Comparison of ENCODE assay signal across 2 cellular contexts in genomic region chr20:36182604-36183154, GRCh38.
TF ChIP-seq lines count a peak whose summit lies in the region.

No MANE protein-coding gene starts in this region.

TF ChIP-seq in K562, 482 proteins besides CTCF, POLR2A, EP300 and RAD21:
- TF ChIP-seq HNRNPLL (IDR thresholded peaks at IDR 0.05; ENCODE audit: low read depth, low read length, poor library complexity, severe bottlenecking) = no peak
- no peak for TF ChIP-seq ILF3 (IDR thresholded peaks at IDR 0.05; ENCODE audit: borderline replicate concordance)
- no peak for TF ChIP-seq TCF7L2 (IDR thresholded peaks at IDR 0.05; ENCODE audit: low read depth, low read length)
- no peak for TF ChIP-seq E2F4 (CRISPR knock-in tag; IDR thresholded peaks at IDR 0.05; ENCODE audit: low read depth)
- TF ChIP-seq NEUROD1 (IDR thresholded peaks at IDR 0.05; ENCODE audit: borderline replicate concordance, low read depth, low read length, partially characterized antibody) = no peak

TF ChIP-seq in HepG2, 621 proteins besides CTCF, POLR2A, EP300 and RAD21 (continues in another document):
- TF ChIP-seq ZNF746 (CRISPR knock-in tag; IDR thresholded peaks at IDR 0.05) (0 out of 2 replicates have a peak, but pooled peaks have one; percentile 27), ZNF33B (CRISPR knock-in tag; IDR thresholded peaks at IDR 0.05) (peak; percentile 11; the same call in 1 of the 2 replicates), HIVEP1 (CRISPR knock-in tag; IDR thresholded peaks at IDR 0.05) (0 out of 2 replicates have a peak, but pooled peaks have one; percentile 12), HNF4A (CRISPR knock-in tag; IDR thresholded peaks at IDR 0.05) (peak; percentile 79), ISX (CRISPR knock-in tag; conservative IDR thresholded peaks at IDR 0.05) (no peak), EED (CRISPR knock-in tag; IDR thresholded peaks at IDR 0.05) (no peak), RNF219 (CRISPR knock-in tag; IDR thresholded peaks at IDR 0.05) (peak; percentile 93; the same call in 1 of the 2 replicates), ZNF333 (CRISPR knock-in tag; IDR thresholded peaks at IDR 0.05; ENCODE audit: borderline replicate concordance) (peak; percentile 31; the same call in 1 of the 2 replicates), YEATS4 (CRISPR knock-in tag; IDR thresholded peaks at IDR 0.05; ENCODE audit: borderline replicate concordance) (peak; percentile 74), ZNF816 (CRISPR knock-in tag; IDR thresholded peaks at IDR 0.05; ENCODE audit: borderline replicate concordance) (no peak), ZNF337 (CRISPR knock-in tag; IDR thresholded peaks at IDR 0.05; ENCODE audit: borderline replicate concordance, low read depth) (0 out of 2 replicates have a peak, but pooled peaks have one; percentile 63), ZNF44 (CRISPR knock-in tag; IDR thresholded peaks at IDR 0.05) (peak; percentile 17), MTF2 (CRISPR knock-in tag; IDR thresholded peaks at IDR 0.05; ENCODE audit: borderline replicate concordance) (no peak), YY1 (IDR thresholded peaks at IDR 0.05; ENCODE audit: insufficient read depth, insufficient replicate concordance, low read depth, low read length) (no peak), KDM3A (CRISPR knock-in tag; IDR thresholded peaks at IDR 0.05; ENCODE audit: low read depth) (no peak), BRF2 (CRISPR knock-in tag; IDR thresholded peaks at IDR 0.05) (0 out of 2 replicates have a peak, but pooled peaks have one; percentile 75), ZNF564 (CRISPR knock-in tag; IDR thresholded peaks at IDR 0.05) (peak; percentile 88; the same call in 1 of the 2 replicates), ZBTB14 (CRISPR knock-in tag; IDR thresholded peaks at IDR 0.05) (no peak), RFX3 (CRISPR knock-in tag; IDR thresholded peaks at IDR 0.05) (peak; percentile 28; the same call in 1 of the 2 replicates), TEAD3 (CRISPR knock-in tag; optimal IDR thresholded peaks at IDR 0.05; ENCODE audit: borderline replicate concordance) (peak; percentile 89), ZNF263 (CRISPR knock-in tag; IDR thresholded peaks at IDR 0.05) (peak; percentile 27; the same call in 1 of the 2 replicates), TFDP1 (CRISPR knock-in tag; IDR thresholded peaks at IDR 0.05; ENCODE audit: borderline replicate concordance) (no peak), ZNF713 (CRISPR knock-in tag; IDR thresholded peaks at IDR 0.05) (peak; percentile 24; the same call in 1 of the 2 replicates), TCF12 (IDR thresholded peaks at IDR 0.05) (no peak), TCF12 (CRISPR knock-in tag; IDR thresholded peaks at IDR 0.05) (peak; percentile 82; the same call in 1 of the 2 replicates), ZNF776 (CRISPR knock-in tag; IDR thresholded peaks at IDR 0.05) (peak; percentile 74; the same call in 1 of the 2 replicates), ZNF615 (CRISPR knock-in tag; IDR thresholded peaks at IDR 0.05; ENCODE audit: borderline replicate concordance) (peak; percentile 91; the same call in 1 of the 2 replicates), MATR3 (CRISPR knock-in tag; IDR thresholded peaks at IDR 0.05) (no peak), ZNF770 (CRISPR knock-in tag; IDR thresholded peaks at IDR 0.05) (peak; percentile 41), CBFB (CRISPR knock-in tag; IDR thresholded peaks at IDR 0.05) (no peak; the same call in 1 of the 2 replicates), ZSCAN9 (CRISPR knock-in tag; IDR thresholded peaks at IDR 0.05; ENCODE audit: borderline replicate concordance) (peak; percentile 12), SP5 (CRISPR knock-in tag; IDR thresholded peaks at IDR 0.05; ENCODE audit: borderline replicate concordance, low read depth) (peak; percentile 45; the same call in 1 of the 2 replicates), CHCHD3 (CRISPR knock-in tag; IDR thresholded peaks at IDR 0.05) (no peak), SALL2 (CRISPR knock-in tag; IDR thresholded peaks at IDR 0.05) (peak; percentile 41), ZNF563 (CRISPR knock-in tag; IDR thresholded peaks at IDR 0.05) (peak; percentile 22; the same call in 1 of the 2 replicates), SNAPC2 (CRISPR knock-in tag; IDR thresholded peaks at IDR 0.05) (peak; percentile 62; the same call in 1 of the 2 replicates), DR1 (CRISPR knock-in tag; IDR thresholded peaks at IDR 0.05) (peak; percentile 21; the same call in 1 of the 2 replicates), ZC3H4 (CRISPR knock-in tag; IDR thresholded peaks at IDR 0.05; ENCODE audit: borderline replicate concordance) (no peak), SMYD3 (CRISPR knock-in tag; IDR thresholded peaks at IDR 0.05) (0 out of 2 replicates have a peak, but pooled peaks have one; percentile 81), KLF16 (CRISPR knock-in tag; IDR thresholded peaks at IDR 0.05) (peak in 1 of 2 experiments; percentile 57; a peak in 2 of 4 replicates), ZNF296 (CRISPR knock-in tag; conservative IDR thresholded peaks at IDR 0.05) (no peak; the same call in 1 of the 2 replicates), ZNF674 (CRISPR knock-in tag; IDR thresholded peaks at IDR 0.05; ENCODE audit: low read depth) (no peak), GMEB2 (CRISPR knock-in tag; IDR thresholded peaks at IDR 0.05; ENCODE audit: low read depth) (no peak), WIZ (CRISPR knock-in tag; IDR thresholded peaks at IDR 0.05) (0 out of 2 replicates have a peak, but pooled peaks have one; percentile 65), PBX2 (CRISPR knock-in tag; IDR thresholded peaks at IDR 0.05) (peak; percentile 8; the same call in 1 of the 2 replicates), ZNF878 (CRISPR knock-in tag; IDR thresholded peaks at IDR 0.05) (peak; percentile 92), ZBTB49 (CRISPR knock-in tag; IDR thresholded peaks at IDR 0.05; ENCODE audit: borderline replicate concordance) (peak; percentile 61; the same call in 1 of the 2 replicates), SMAD3 (CRISPR knock-in tag; IDR thresholded peaks at IDR 0.05) (peak; percentile 10; the same call in 1 of the 2 replicates), PATZ1 (CRISPR knock-in tag; IDR thresholded peaks at IDR 0.05) (peak; percentile 83), SOX13 (IDR thresholded peaks at IDR 0.05) (no peak), SOX13 (CRISPR knock-in tag; conservative IDR thresholded peaks at IDR 0.05 in 1 of 2, IDR thresholded peaks at IDR 0.05 in 1 of 2) (0 out of 4 replicates have a peak, but pooled peaks of 1 of the 2 experiments have one; percentile 82), NR2C2 (CRISPR knock-in tag; IDR thresholded peaks at IDR 0.05; ENCODE audit: borderline replicate concordance) (no peak), ZNF619 (CRISPR knock-in tag; IDR thresholded peaks at IDR 0.05) (no peak)
